In the genomic region with DNA sequence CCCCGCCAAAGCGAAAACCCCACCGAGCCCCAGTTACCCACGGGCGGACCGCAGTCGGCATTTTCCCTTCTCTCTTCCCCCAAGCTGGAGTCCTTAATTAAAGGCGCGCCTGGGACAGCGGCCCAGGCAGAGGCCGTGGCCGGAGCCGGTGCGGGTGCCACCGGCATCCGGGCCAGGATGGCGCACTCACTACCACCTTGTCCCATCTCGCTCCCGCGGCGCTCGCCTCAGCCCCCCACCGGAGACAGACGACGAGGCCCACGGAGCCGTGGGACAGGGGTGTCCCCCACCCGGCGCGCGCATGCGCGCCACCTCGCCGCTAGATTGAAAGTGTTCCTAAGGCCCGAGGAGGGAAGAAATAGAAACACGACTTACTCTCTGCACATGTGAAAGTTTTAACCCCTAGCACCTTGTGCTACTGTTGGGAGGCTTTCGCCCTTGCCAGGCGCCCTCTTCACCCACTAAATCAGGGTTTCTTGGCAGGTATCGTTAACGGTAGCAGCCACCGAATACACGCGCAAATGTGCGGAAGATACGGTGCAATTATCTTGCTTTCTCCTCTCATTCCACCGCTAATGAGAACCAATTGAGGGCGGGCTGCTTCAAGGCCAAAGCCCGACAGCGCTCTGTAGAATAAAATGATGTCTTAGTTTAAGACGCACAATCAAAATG, we compare ENCODE assay signal across 8 cellular contexts.
DNase-seq lines count a peak whose midpoint lies in the region; ATAC-seq and FAIRE-seq lines count a peak whose summit lies in the region.

No MANE protein-coding gene starts in this region.

- no peak overlapping the region for H3K23ac ChIP-seq in trophoblast cell (ENCODE audit: low read length)

- H4K91ac ChIP-seq in trophoblast cell (ENCODE audit: low read depth, low read length): no peak overlapping the region

- no peak overlapping the region for H3K4ac ChIP-seq in trophoblast cell (ENCODE audit: low read depth, low read length)

- H4K8ac ChIP-seq in trophoblast cell (ENCODE audit: low read depth, low read length): no peak overlapping the region

- H3K79me2 ChIP-seq in trophoblast cell (ENCODE audit: control insufficient read depth, insufficient read depth, low read length, poor library complexity): no peaks in the 10 kb centered on the region

- H3K79me1 ChIP-seq in trophoblast cell (ENCODE audit: low read length): no peaks in the 10 kb centered on the region

- H3K27ac ChIP-seq in trophoblast cell (ENCODE audit: low read depth, low read length): no peak overlapping the region

- H2AK5ac ChIP-seq in trophoblast cell (ENCODE audit: low read length): no peak overlapping the region

- peaks cover 3% of the 10 kb centered on the region for H3K27me3 ChIP-seq in trophoblast cell (ENCODE audit: insufficient read depth, low read length)

- FAIRE-seq in GM19239 (lab: Jason Lieb, UNC): peak; percentile 98

- intact Hi-C loops in head of caudate nucleus (cut with DNase I): no loop called here

- no peak overlapping the region for H2BK120ac ChIP-seq in trophoblast cell (ENCODE audit: insufficient read depth, low read length, poor library complexity)

- H3K18ac ChIP-seq in trophoblast cell (ENCODE audit: low read length): no peak overlapping the region

- no peak overlapping the region for H3K9ac ChIP-seq in trophoblast cell (ENCODE audit: low read length)

- no peaks in the 10 kb centered on the region for H3K4me1 ChIP-seq in trophoblast cell (ENCODE audit: control insufficient read depth in 1 of 2, insufficient read depth in 2 of 2, low read length in 2 of 2)

- H3K14ac ChIP-seq in trophoblast cell (ENCODE audit: low read length): no peak overlapping the region

- in situ Hi-C loops in KBM-7 (cut with MboI; ENCODE audit: low pct_unique_long_range_greater_than_20kb, low sequenced_read_pairs): no loop called here

- H3K4me2 ChIP-seq in trophoblast cell (ENCODE audit: low read length): peak overlapping the region; percentile 86

- H2BK5ac ChIP-seq in trophoblast cell (ENCODE audit: low read depth, low read length, poor library complexity): no peak overlapping the region

- no peak overlapping the region for H2BK12ac ChIP-seq in trophoblast cell (ENCODE audit: low read length)

- no peak overlapping the region for H4K12ac ChIP-seq in trophoblast cell (ENCODE audit: low read depth, low read length)

- H3K36me3 ChIP-seq in trophoblast cell (ENCODE audit: control insufficient read depth in 1 of 2, insufficient read depth in 2 of 2, low read length in 2 of 2): no peaks in the 10 kb centered on the region

- H3K9me3 ChIP-seq in trophoblast cell (ENCODE audit: insufficient read depth, low read depth, low read length): no peaks in the 10 kb centered on the region

- peak overlapping the region; percentile 70 for H2AFZ ChIP-seq in trophoblast cell (ENCODE audit: insufficient read depth, low read length, poor library complexity)

- WGBS in trophoblast cell (ENCODE audit: extremely low coverage, insufficient coverage, insufficient read length): no CpG with 5 or more reads among the region's 51 CpGs

- ATAC-seq in GM19351 (IDR thresholded peaks at IDR 0.05; ENCODE audit: unreplicated experiment) (no peak), GM21360 (IDR thresholded peaks at IDR 0.05; ENCODE audit: unreplicated experiment) (no peak)

- DNase-seq in GM19239 (ENCODE audit: insufficient read length, low spot score) (no peak), KBM-7 (peak; percentile 18), head of caudate nucleus (peak in 40 of 42 donors; percentile 3 to 80 (median 53)), trophoblast cell (peak; percentile 4 to 42), iPS-NIHi11 (ENCODE audit: low spot score) (no peak)
- DNase-seq in activated T-helper 9 cell treated with anti-CD3 and anti-CD28 coated beads, Interleukin-2, amount 50 U/mL, for 16 hours (ENCODE audit: low read depth): peak; percentile 5

- H3K4me3 ChIP-seq in trophoblast cell (ENCODE audit: low read depth, low read length): peak overlapping the region; percentile 72

Comparison
In these comparisons a context has a peak if more than half of its experiments do, and no peak if none do; other contexts are left out.
1. DNase-seq: peak in KBM-7 (single experiment), activated T-helper 9 cell treated with anti-CD3 and anti-CD28 coated beads, Interleukin-2, amount 50 U/mL, for 16 hours (single experiment), head of caudate nucleus (40 of 42) and trophoblast cell (2 of 2); none in GM19239 (single experiment) and iPS-NIHi11 (single experiment).